2 cellular contexts compared by ENCODE assay signal in genomic region chr20:25055711-25056492, GRCh38.
TF ChIP-seq lines count a peak whose summit lies in the region.

No MANE protein-coding gene starts in this region.

TF ChIP-seq in HepG2, 621 proteins besides CTCF, POLR2A, EP300 and RAD21 (continues in another document):
- TF ChIP-seq ZNF589 (CRISPR knock-in tag; conservative IDR thresholded peaks at IDR 0.05) (no peak), DPF2 (CRISPR knock-in tag; IDR thresholded peaks at IDR 0.05; ENCODE audit: borderline replicate concordance, low read depth) (peak; percentile 23; the same call in 1 of the 2 replicates), ZNF317 (CRISPR knock-in tag; IDR thresholded peaks at IDR 0.05) (0 out of 2 replicates have a peak, but pooled peaks have one; percentile 7), FOXP1 (IDR thresholded peaks at IDR 0.05) (no peak), FOXP1 (CRISPR knock-in tag; IDR thresholded peaks at IDR 0.05) (no peak), ZNF839 (CRISPR knock-in tag; IDR thresholded peaks at IDR 0.05; ENCODE audit: borderline replicate concordance) (no peak), ZEB1 (IDR thresholded peaks at IDR 0.05; ENCODE audit: insufficient replicate concordance, low read depth) (peak; percentile 48), NFKBIZ (CRISPR knock-in tag; IDR thresholded peaks at IDR 0.05) (no peak), SRY (CRISPR knock-in tag; IDR thresholded peaks at IDR 0.05) (no peak), ZNF878 (CRISPR knock-in tag; IDR thresholded peaks at IDR 0.05) (no peak), NFE2 (CRISPR knock-in tag; IDR thresholded peaks at IDR 0.05) (no peak), DDIT3 (CRISPR knock-in tag; IDR thresholded peaks at IDR 0.05) (no peak), HNF4A (CRISPR knock-in tag; IDR thresholded peaks at IDR 0.05) (peak; percentile 84), ZBTB46 (CRISPR knock-in tag; IDR thresholded peaks at IDR 0.05; ENCODE audit: borderline replicate concordance) (no peak), RARA (CRISPR knock-in tag; IDR thresholded peaks at IDR 0.05) (peak; percentile 62), CSRNP1 (CRISPR knock-in tag; IDR thresholded peaks at IDR 0.05) (0 out of 2 replicates have a peak, but pooled peaks have one; percentile 17), SOX6 (IDR thresholded peaks at IDR 0.05) (no peak), SOX6 (CRISPR knock-in tag; IDR thresholded peaks at IDR 0.05) (0 out of 2 replicates have a peak, but pooled peaks have one; percentile 24), ZFP41 (CRISPR knock-in tag; IDR thresholded peaks at IDR 0.05; ENCODE audit: borderline replicate concordance) (no peak), SSRP1 (CRISPR knock-in tag; IDR thresholded peaks at IDR 0.05) (no peak)
- TF ChIP-seq, protein P1, sequence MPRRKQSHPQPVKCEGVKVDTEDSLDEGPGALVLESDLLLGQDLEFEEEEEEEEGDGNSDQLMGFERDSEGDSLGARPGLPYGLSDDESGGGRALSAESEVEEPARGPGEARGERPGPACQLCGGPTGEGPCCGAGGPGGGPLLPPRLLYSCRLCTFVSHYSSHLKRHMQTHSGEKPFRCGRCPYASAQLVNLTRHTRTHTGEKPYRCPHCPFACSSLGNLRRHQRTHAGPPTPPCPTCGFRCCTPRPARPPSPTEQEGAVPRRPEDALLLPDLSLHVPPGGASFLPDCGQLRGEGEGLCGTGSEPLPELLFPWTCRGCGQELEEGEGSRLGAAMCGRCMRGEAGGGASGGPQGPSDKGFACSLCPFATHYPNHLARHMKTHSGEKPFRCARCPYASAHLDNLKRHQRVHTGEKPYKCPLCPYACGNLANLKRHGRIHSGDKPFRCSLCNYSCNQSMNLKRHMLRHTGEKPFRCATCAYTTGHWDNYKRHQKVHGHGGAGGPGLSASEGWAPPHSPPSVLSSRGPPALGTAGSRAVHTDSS (CRISPR knock-in tag; conservative IDR thresholded peaks at IDR 0.05) = no peak
- TF ChIP-seq, protein P2, sequence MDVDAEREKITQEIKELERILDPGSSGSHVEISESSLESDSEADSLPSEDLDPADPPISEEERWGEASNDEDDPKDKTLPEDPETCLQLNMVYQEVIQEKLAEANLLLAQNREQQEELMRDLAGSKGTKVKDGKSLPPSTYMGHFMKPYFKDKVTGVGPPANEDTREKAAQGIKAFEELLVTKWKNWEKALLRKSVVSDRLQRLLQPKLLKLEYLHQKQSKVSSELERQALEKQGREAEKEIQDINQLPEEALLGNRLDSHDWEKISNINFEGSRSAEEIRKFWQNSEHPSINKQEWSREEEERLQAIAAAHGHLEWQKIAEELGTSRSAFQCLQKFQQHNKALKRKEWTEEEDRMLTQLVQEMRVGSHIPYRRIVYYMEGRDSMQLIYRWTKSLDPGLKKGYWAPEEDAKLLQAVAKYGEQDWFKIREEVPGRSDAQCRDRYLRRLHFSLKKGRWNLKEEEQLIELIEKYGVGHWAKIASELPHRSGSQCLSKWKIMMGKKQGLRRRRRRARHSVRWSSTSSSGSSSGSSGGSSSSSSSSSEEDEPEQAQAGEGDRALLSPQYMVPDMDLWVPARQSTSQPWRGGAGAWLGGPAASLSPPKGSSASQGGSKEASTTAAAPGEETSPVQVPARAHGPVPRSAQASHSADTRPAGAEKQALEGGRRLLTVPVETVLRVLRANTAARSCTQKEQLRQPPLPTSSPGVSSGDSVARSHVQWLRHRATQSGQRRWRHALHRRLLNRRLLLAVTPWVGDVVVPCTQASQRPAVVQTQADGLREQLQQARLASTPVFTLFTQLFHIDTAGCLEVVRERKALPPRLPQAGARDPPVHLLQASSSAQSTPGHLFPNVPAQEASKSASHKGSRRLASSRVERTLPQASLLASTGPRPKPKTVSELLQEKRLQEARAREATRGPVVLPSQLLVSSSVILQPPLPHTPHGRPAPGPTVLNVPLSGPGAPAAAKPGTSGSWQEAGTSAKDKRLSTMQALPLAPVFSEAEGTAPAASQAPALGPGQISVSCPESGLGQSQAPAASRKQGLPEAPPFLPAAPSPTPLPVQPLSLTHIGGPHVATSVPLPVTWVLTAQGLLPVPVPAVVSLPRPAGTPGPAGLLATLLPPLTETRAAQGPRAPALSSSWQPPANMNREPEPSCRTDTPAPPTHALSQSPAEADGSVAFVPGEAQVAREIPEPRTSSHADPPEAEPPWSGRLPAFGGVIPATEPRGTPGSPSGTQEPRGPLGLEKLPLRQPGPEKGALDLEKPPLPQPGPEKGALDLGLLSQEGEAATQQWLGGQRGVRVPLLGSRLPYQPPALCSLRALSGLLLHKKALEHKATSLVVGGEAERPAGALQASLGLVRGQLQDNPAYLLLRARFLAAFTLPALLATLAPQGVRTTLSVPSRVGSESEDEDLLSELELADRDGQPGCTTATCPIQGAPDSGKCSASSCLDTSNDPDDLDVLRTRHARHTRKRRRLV (CRISPR knock-in tag; IDR thresholded peaks at IDR 0.05) = no peak

TF ChIP-seq in GM12878, 131 proteins besides CTCF, POLR2A, EP300 and RAD21:
- no peak for TF ChIP-seq SMAD1 (IDR thresholded peaks at IDR 0.05; ENCODE audit: low read depth, partially characterized antibody)
- no peak for TF ChIP-seq NR2C2 (IDR thresholded peaks at IDR 0.05; ENCODE audit: borderline replicate concordance, control insufficient read depth, insufficient read length, low read depth)
- no peak for TF ChIP-seq SRF (IDR thresholded peaks at IDR 0.05; ENCODE audit: low read depth in 2 of 2, low read length in 2 of 2)
- TF ChIP-seq TCF12 (IDR thresholded peaks at IDR 0.05; ENCODE audit: low read depth, low read length) = no peak
- TF ChIP-seq RAD51 (IDR thresholded peaks at IDR 0.05) = no peak
